21 cellular contexts compared by ENCODE assay signal in genomic region chr20:57106692-57107091, GRCh38.
"Had no signal": no experiment of that assay in that cellular context is flagged by ENCODE, and none has a peak within 500 bp of the region (broad histone marks: within the 10 kb centered on the region; RNA-seq: fewer than 3 reads in every experiment).

No MANE protein-coding gene starts in this region.

- H3K9me3 ChIP-seq: gastroesophageal sphincter, testis, uterus had no signal

- H3K4me3 ChIP-seq: gastroesophageal sphincter, left ventricle myocardium inferior, testis, uterus had no signal

- H3K4me1 ChIP-seq: left ventricle myocardium inferior, testis, uterus had no signal

- H3K27ac ChIP-seq: epithelial cell of prostate, gastroesophageal sphincter, left ventricle myocardium inferior, testis, uterus had no signal

- ATAC-seq: activated T-cell treated with anti-CD3 and anti-CD28 coated beads, Interleukin-2, amount 50 U/mL, for 72 hours; gastroesophageal sphincter; naive thymus-derived CD4-positive, alpha-beta T cell had no signal

- H3K27me3 ChIP-seq: testis, uterus had no signal

- H3K36me3 ChIP-seq: gastroesophageal sphincter, left ventricle myocardium inferior, uterus had no signal

- DNase-seq: activated CD4-positive, alpha-beta memory T cell treated with anti-CD3 and anti-CD28 coated beads for 36 hours; activated CD4-positive, alpha-beta T cell treated with anti-CD3 and anti-CD28 coated beads for 48 hours; activated effector memory CD4-positive, alpha-beta T cell treated with Interleukin-2 at 50 U/mL for 16 hours; activated naive CD4-positive, alpha-beta T cell treated with anti-CD3 and anti-CD28 coated beads for 36 hours; activated naive CD8-positive, alpha-beta T cell treated with anti-CD3 and anti-CD28 coated beads, Interleukin-2, amount 10 ng/mL, durations not matched to agents 7 days and 5 days; activated T-cell treated with anti-CD3 and anti-CD28 coated beads, Interleukin-2, amount 50 U/mL, for 72 hours; amniotic stem cell; cerebellar nuclear complex; cortex of kidney; head of caudate nucleus; hypothalamus; left ventricle myocardium inferior; naive thymus-derived CD4-positive, alpha-beta T cell; retina; stimulated activated CD4-positive, alpha-beta T cell treated with anti-CD3 and anti-CD28 coated beads, Interleukin-2, amount 100 ng/mL, for 48 hours; stimulated activated CD8-positive, alpha-beta memory T cell treated with anti-CD3 and anti-CD28 coated beads, Interleukin-4, amount 100 ng/mL, for 48 hours; stimulated activated naive CD4-positive, alpha-beta T cell; uterus had no signal
